14 cellular contexts compared by ENCODE assay signal in the genomic region with DNA sequence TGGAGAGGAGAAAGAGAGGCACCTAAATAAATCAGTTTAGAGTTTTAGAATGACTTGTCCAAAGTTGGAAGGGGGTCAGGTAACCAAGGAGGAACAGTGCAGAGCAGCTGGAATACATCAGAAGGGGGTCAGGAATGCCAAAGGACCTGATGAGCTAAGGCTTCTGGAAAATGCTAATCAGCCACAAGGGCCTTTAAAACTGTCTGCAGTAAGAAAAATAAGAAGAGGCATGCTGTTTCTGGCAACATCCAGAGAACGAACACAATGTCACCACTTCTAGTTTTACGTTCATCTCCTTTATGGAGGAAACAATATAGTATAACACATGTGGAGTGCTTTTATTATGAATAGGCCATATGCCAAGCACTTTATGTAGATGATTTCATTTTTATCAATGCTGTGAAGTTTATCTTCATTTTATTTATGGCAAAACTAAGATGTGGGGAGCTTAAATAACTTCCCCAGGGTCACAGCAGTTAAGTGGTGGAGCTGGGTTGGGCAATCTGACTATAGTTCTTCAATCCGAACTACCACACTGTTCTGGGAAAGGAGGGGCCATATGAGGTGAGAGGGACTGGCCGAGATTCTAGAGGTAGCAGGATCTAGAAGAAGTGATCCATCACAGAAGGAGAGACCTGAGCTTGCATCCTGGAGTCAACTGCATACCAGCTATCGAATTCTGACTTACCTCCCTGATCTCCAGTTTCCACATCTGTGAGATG. TPM values are rescaled to one million over a fixed set of nuclear protein-coding genes. Genes with fewer than 3 reads are reported as not detected.
A peak's percentile ranks its signal among the peaks of the same experiment; 100 is the strongest.
DNase-seq lines count a peak whose midpoint lies in the region; ATAC-seq and TF ChIP-seq lines count a peak whose summit lies in the region.
"Had no signal": no experiment of that assay in that cellular context is flagged by ENCODE, and none has a peak within 500 bp of the region (broad histone marks: within the 10 kb centered on the region; RNA-seq: fewer than 3 reads in every experiment).

No MANE protein-coding gene starts in this region.

- H3K27me3 ChIP-seq in gastroesophageal sphincter (no peaks in the 10 kb centered on the region), vagina (no peaks in the 10 kb centered on the region), SJCRH30 (no peaks in the 10 kb centered on the region)
- no peaks in the 10 kb centered on the region for H3K27me3 ChIP-seq in CD4-positive, alpha-beta T cell (ENCODE audit: control insufficient read depth, insufficient read depth, low read length)

- no peaks in the 10 kb centered on the region for H3K9me3 Mint-ChIP-seq in CD4-positive, alpha-beta T cell

- H3K9me3 ChIP-seq in gastroesophageal sphincter (no peaks in the 10 kb centered on the region), vagina (no peaks in the 10 kb centered on the region), SJCRH30 (replicated peaks) (no peaks in the 10 kb centered on the region)
- H3K9me3 ChIP-seq in CD4-positive, alpha-beta T cell (ENCODE audit: control insufficient read depth, low read length): no peaks in the 10 kb centered on the region

- WGBS in gastroesophageal sphincter (ENCODE audit: low coverage in 1 of 2), 2 donors: 24 to 40% methylated on average over 4 to 5 of the region's 5 CpGs

- TF ChIP-seq CTCF in gastroesophageal sphincter (IDR thresholded peaks at IDR 0.05): no peak
- no peak for TF ChIP-seq CTCF in omental fat pad (IDR thresholded peaks at IDR 0.05)
- no peak for TF ChIP-seq CTCF in vagina (IDR thresholded peaks at IDR 0.05)
- no peak for TF ChIP-seq CTCF in CD4-positive, alpha-beta T cell (IDR thresholded peaks at IDR 0.05)

- H3K27ac Mint-ChIP-seq in CD4-positive, alpha-beta T cell: no peak overlapping the region

- no peak overlapping the region for H3K4me3 ChIP-seq in gastroesophageal sphincter
- H3K4me3 ChIP-seq in vagina: no peak overlapping the region
- no peak overlapping the region for H3K4me3 ChIP-seq in SJCRH30

- intact Hi-C loops in Right ventricle myocardium inferior (cut with DNase I): no loop called here
- intact Hi-C loops in cardiac septum (cut with DNase I): no loop called here
- intact Hi-C loops in vagina (cut with DNase I): no loop called here
- intact Hi-C loops in CD4-positive, alpha-beta T cell (cut with DNase I, micrococcal nuclease): no loop called here

- POLR2A ChIA-PET in CD4-positive, alpha-beta T cell (lab: Charles Lee): no interaction called here

- H3K27me3 Mint-ChIP-seq in CD4-positive, alpha-beta T cell: no peaks in the 10 kb centered on the region

- H3K4me1 ChIP-seq in gastroesophageal sphincter (peaks cover 17 to 95% (median 33%) of the 10 kb centered on the region in 3 donors), vagina (peaks cover 28% of the 10 kb centered on the region), SJCRH30 (no peaks in the 10 kb centered on the region)

- H3K27ac ChIP-seq in gastroesophageal sphincter (peak overlapping the region; percentile 76 to 88 (median 82)), vagina (peak overlapping the region; percentile 77), SJCRH30 (no peak overlapping the region)
- H3K27ac ChIP-seq in CD4-positive, alpha-beta T cell (ENCODE audit: low read depth, low read length): no peak overlapping the region
- H3K27ac ChIP-seq: HL-60 had no signal

- TF ChIP-seq EP300 in gastroesophageal sphincter (IDR thresholded peaks at IDR 0.05): no peak

- TF ChIP-seq POLR2A in gastroesophageal sphincter (IDR thresholded peaks at IDR 0.05): no peak
- TF ChIP-seq POLR2A in vagina (IDR thresholded peaks at IDR 0.05): no peak

- ATAC-seq in Right ventricle myocardium inferior (peak; percentile 15), gastroesophageal sphincter (peak; percentile 56), omental fat pad (ENCODE audit: low FRiP score) (peak; percentile 32), HG03025 (IDR thresholded peaks at IDR 0.05; ENCODE audit: low FRiP score, unreplicated experiment) (no peak)
- ATAC-seq in CD4-positive, alpha-beta T cell (ENCODE audit: poor library complexity): no peak

- H3K36me3 ChIP-seq in gastroesophageal sphincter (peaks cover 0 to 7% of the 10 kb centered on the region in 2 donors), vagina (no peaks in the 10 kb centered on the region), SJCRH30 (no peaks in the 10 kb centered on the region)

- H3K4me3 Mint-ChIP-seq in CD4-positive, alpha-beta T cell: no peak overlapping the region

- CTCF ChIA-PET in CD4-positive, alpha-beta T cell (lab: Charles Lee): interaction anchor here (1.0 to 1.2 kb wide), 2 partner anchors 35 to 88 kb away, joined by 3 read pairs; no protein-coding TSS in a partner anchor

- DNase-seq in Right ventricle myocardium inferior (ENCODE audit: missing footprints): no peak
- no peak for DNase-seq in cardiac septum (ENCODE audit: low spot score)
- no peak for DNase-seq in omental fat pad (ENCODE audit: low spot score)
- no peak for DNase-seq in vagina (ENCODE audit: extremely low spot score in 2 of 2)
- no peak for DNase-seq in CD4-positive, alpha-beta T cell
- no peak for DNase-seq in SJCRH30
- DNase-seq: aorta, Calu3, hypothalamus, NCI-H2081, trophoblast cell had no signal

- peaks cover 13% of the 10 kb centered on the region for H3K36me3 Mint-ChIP-seq in CD4-positive, alpha-beta T cell (ENCODE audit: low read depth)

- H3K4me1 Mint-ChIP-seq in CD4-positive, alpha-beta T cell (ENCODE audit: low read depth): peaks cover 18% of the 10 kb centered on the region

RNA-seq across cellular contexts. Expression of a gene that starts 22.6 kb away (rescaled TPM):
- total RNA-seq in Right ventricle myocardium inferior: 810 TPM
- 662 TPM for total RNA-seq in cardiac septum
- 100 to 1,000 TPM; 115 to 227 (median 132) TPM for total RNA-seq in gastroesophageal sphincter
- 100 to 1,000 TPM; 118 to 151 (median 131) TPM for total RNA-seq in omental fat pad
- total RNA-seq in vagina: 78.6 TPM
- total RNA-seq in CD4-positive, alpha-beta T cell: 10 to 100 TPM; 69.5 to 71.9 TPM
- total RNA-seq in SJCRH30 (2014; rRNA removed; shearing (Covaris generic)): 50.5 and 51.8 TPM in 2 replicates

RNA-seq across cellular contexts. Expression of a gene that starts 23.0 kb away (rescaled TPM):
- 25.5 TPM for total RNA-seq in Right ventricle myocardium inferior
- total RNA-seq in cardiac septum: 22.0 TPM
- total RNA-seq in gastroesophageal sphincter: 10 to 100 TPM; 26.7 to 44.5 (median 39.2) TPM
- total RNA-seq in omental fat pad: 10 to 100 TPM; 35.2 to 46.8 (median 42.3) TPM
- total RNA-seq in vagina: 35.4 TPM
- total RNA-seq in CD4-positive, alpha-beta T cell: 10 to 100 TPM; 41.3 to 44.2 TPM
- total RNA-seq in SJCRH30 (2014; rRNA removed; shearing (Covaris generic)): 98.8 and 106 TPM in 2 replicates

RNA-seq across cellular contexts. Expression of a gene that starts 44.9 kb away (rescaled TPM):
- total RNA-seq in Right ventricle myocardium inferior: 68.0 TPM
- total RNA-seq in cardiac septum: 26.9 TPM
- 100 to 1,000 TPM in 1 of 4 donors, 10 to 100 TPM in 3; 59.3 to 163 (median 84.1) TPM for total RNA-seq in gastroesophageal sphincter
- 100 to 1,000 TPM in 1 of 4 donors, 10 to 100 TPM in 3; 59.4 to 111 (median 64.1) TPM for total RNA-seq in omental fat pad
- 34.9 TPM for total RNA-seq in vagina
- total RNA-seq in CD4-positive, alpha-beta T cell: 10 to 100 TPM; 21.0 to 26.7 TPM
- 18.2 and 19.5 TPM in 2 replicates for total RNA-seq in SJCRH30 (2014; rRNA removed; shearing (Covaris generic))

RNA-seq across cellular contexts. Expression of a gene that starts 52.7 kb away (rescaled TPM):
- total RNA-seq in Right ventricle myocardium inferior (20.1 TPM), cardiac septum (18.6 TPM), gastroesophageal sphincter (10 to 100 TPM; 17.7 to 27.0 (median 23.4) TPM), omental fat pad (10 to 100 TPM; 17.0 to 37.7 (median 22.3) TPM), vagina (21.4 TPM)
- 10 to 100 TPM; 13.4 to 17.3 TPM for total RNA-seq in CD4-positive, alpha-beta T cell
- 12.9 and 14.7 TPM in 2 replicates for total RNA-seq in SJCRH30 (2014; rRNA removed; shearing (Covaris generic))

Comparison
In these comparisons a context has a peak if more than half of its experiments do, and no peak if none do; other contexts are left out.
1. ATAC-seq: peak in Right ventricle myocardium inferior (single experiment), gastroesophageal sphincter (single experiment) and omental fat pad (single experiment); none in CD4-positive, alpha-beta T cell (single experiment) and HG03025 (single experiment).
2. H3K27ac ChIP-seq: peak in gastroesophageal sphincter (4 of 4) and vagina (single experiment); none in CD4-positive, alpha-beta T cell (single experiment) and SJCRH30 (single experiment).